Comparison of ENCODE assay signal across 38 cellular contexts in the genomic region with DNA sequence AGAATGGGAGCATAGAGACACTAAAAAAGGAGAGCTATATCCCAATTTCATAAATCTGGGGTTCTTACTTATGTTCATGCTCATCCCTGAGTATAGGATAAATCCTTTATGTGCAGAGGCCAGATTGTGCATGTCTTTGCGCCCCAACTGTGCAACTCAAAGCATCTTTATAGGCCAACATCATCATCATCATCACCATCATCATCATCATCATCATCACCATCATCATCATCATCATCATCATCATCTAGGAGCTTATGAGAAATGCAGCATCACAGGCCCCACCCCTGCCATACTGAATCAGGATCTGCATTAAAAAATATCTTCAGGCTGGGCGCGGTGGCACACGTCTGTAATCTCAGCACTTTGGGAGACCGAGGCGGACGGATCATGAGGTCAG. TPM values are rescaled to one million over a fixed set of nuclear protein-coding genes. Genes with fewer than 3 reads are reported as not detected.
"Had no signal": no experiment of that assay in that cellular context is flagged by ENCODE, and none has a peak within 500 bp of the region (broad histone marks: within the 10 kb centered on the region; RNA-seq: fewer than 3 reads in every experiment).

No MANE protein-coding gene starts in this region.

- H3K27me3 ChIP-seq: ascending aorta had no signal

- H3K36me3 ChIP-seq: ascending aorta had no signal

- DNase-seq: activated B cell treated with CpG ODN at 0.5 μM for 24 hours; activated CD4-positive, alpha-beta memory T cell treated with anti-CD3 and anti-CD28 coated beads for 36 hours; activated CD4-positive, alpha-beta T cell treated with anti-CD3 and anti-CD28 coated beads for 4 hours; activated CD4-positive, alpha-beta T cell treated with anti-CD3 and anti-CD28 coated beads, Interleukin-2, amount 10 ng/mL, durations not matched to agents 24 days and 14 days; activated CD4-positive, alpha-beta T cell treated with anti-CD3 and anti-CD28 coated beads, Interleukin-2, amount 50 U/mL, for 1 hour; activated CD4-positive, alpha-beta T cell treated with anti-CD3 and anti-CD28 coated beads, Interleukin-2, amount 50 U/mL, for 4 hours; activated CD4-positive, CD25-positive, alpha-beta regulatory T cell treated with anti-CD3 and anti-CD28 coated beads, Interleukin-2, amount 50 U/mL, for 72 hours; activated CD8-positive, alpha-beta memory T cell treated with anti-CD3 and anti-CD28 coated beads, Interleukin-2, amount 50 U/mL, for 4 hours; activated CD8-positive, alpha-beta T cell treated with anti-CD3 and anti-CD28 coated beads for 36 hours; activated effector memory CD4-positive, alpha-beta T cell treated with anti-CD3 and anti-CD28 coated beads, Interleukin-2, amount 50 U/mL, for 16 hours; activated gamma-delta T cell treated with Interleukin-2 at 50 U/mL for 16 hours; activated naive CD4-positive, alpha-beta T cell; activated naive CD4-positive, alpha-beta T cell treated with anti-CD3 and anti-CD28 coated beads for 36 hours; activated naive CD4-positive, alpha-beta T cell treated with anti-CD3 and anti-CD28 coated beads, Interleukin-2, amount 50 U/mL, for 16 hours; activated naive CD8-positive, alpha-beta T cell treated with anti-CD3 and anti-CD28 coated beads, Interleukin-2, amount 10 ng/mL, durations not matched to agents 7 days and 5 days; activated naive CD8-positive, alpha-beta T cell treated with anti-CD3 and anti-CD28 coated beads, Interleukin-2, amount 50 U/mL, for 24 hours; activated T-cell treated with anti-CD3 and anti-CD28 coated beads for 4 hours; activated T-cell treated with anti-CD3 and anti-CD28 coated beads, Interleukin-2, amount 50 U/mL, for 1 hour; activated T-cell treated with anti-CD3 and anti-CD28 coated beads, Interleukin-2, amount 50 U/mL, for 4 hours; activated T-cell treated with anti-CD3 and anti-CD28 coated beads, Interleukin-2, amount 50 U/mL, for 72 hours; amygdala; anterior cingulate cortex; central memory CD4-positive, alpha-beta T cell; T-helper 1 cell; T-helper 2 cell; T-helper 9 cell had no signal

- H3K27ac ChIP-seq: ascending aorta, VCaP had no signal

- FAIRE-seq: TTC549 had no signal

- ATAC-seq: activated CD8-positive, alpha-beta T cell treated with anti-CD3 and anti-CD28 coated beads for 36 hours; activated naive CD8-positive, alpha-beta T cell treated with anti-CD3 and anti-CD28 coated beads, Interleukin-2, amount 50 U/mL, for 24 hours; activated T-cell treated with anti-CD3 and anti-CD28 coated beads, Interleukin-2, amount 50 U/mL, for 4 hours; activated T-cell treated with anti-CD3 and anti-CD28 coated beads, Interleukin-2, amount 50 U/mL, for 72 hours; activated T-helper 17 cell treated with anti-CD3 and anti-CD28 coated beads, Interleukin-2, amount 50 U/mL, for 72 hours had no signal

- H3K9me3 Mint-ChIP-seq: activated B cell treated with CpG ODN at 0.5 μM for 24 hours; activated CD4-positive, alpha-beta memory T cell treated with anti-CD3 and anti-CD28 coated beads for 36 hours; activated CD4-positive, alpha-beta T cell treated with anti-CD3 and anti-CD28 coated beads, Interleukin-2, amount 10 ng/mL, durations not matched to agents 24 days and 14 days; activated CD8-positive, alpha-beta T cell treated with anti-CD3 and anti-CD28 coated beads for 36 hours; activated naive CD4-positive, alpha-beta T cell treated with anti-CD3 and anti-CD28 coated beads for 36 hours; activated naive CD8-positive, alpha-beta T cell treated with anti-CD3 and anti-CD28 coated beads, Interleukin-2, amount 50 U/mL, for 24 hours; activated T-cell treated with anti-CD3 and anti-CD28 coated beads, Interleukin-2, amount 50 U/mL, for 4 hours; activated T-cell treated with anti-CD3 and anti-CD28 coated beads, Interleukin-2, amount 50 U/mL, for 72 hours; activated T-helper 1 cell treated with anti-CD3 and anti-CD28 coated beads, Interleukin-12 subunit alpha, Interleukin-12 subunit beta, Interleukin-2, Interleukin-4 antibody, amounts not matched to agents 30 ng/mL and 10 ng/mL and 1 ng/mL, durations not matched to agents 14 hours and 24 hours and 36 hours; activated T-helper 17 cell treated with anti-CD3 and anti-CD28 coated beads, Interleukin-2, amount 50 U/mL, for 72 hours; T-helper 1 cell treated with Interleukin-12 subunit alpha and Interleukin-12 subunit beta and Interleukin-4 antibody, amounts not matched to agents 30 μg/mL and 1 μg/mL, for 36 hours; T-helper 2 cell treated with Interferon-gamma antibody and Interleukin-4, amounts not matched to agents 5 μg/mL and 100 μg/mL, for 36 hours had no signal

- H3K27ac Mint-ChIP-seq: activated B cell treated with CpG ODN at 0.5 μM for 24 hours; activated CD4-positive, alpha-beta memory T cell treated with anti-CD3 and anti-CD28 coated beads for 36 hours; activated CD4-positive, alpha-beta T cell treated with anti-CD3 and anti-CD28 coated beads, Interleukin-2, amount 10 ng/mL, durations not matched to agents 24 days and 14 days; activated CD8-positive, alpha-beta T cell treated with anti-CD3 and anti-CD28 coated beads for 36 hours; activated naive CD4-positive, alpha-beta T cell treated with anti-CD3 and anti-CD28 coated beads for 36 hours; activated naive CD8-positive, alpha-beta T cell; activated naive CD8-positive, alpha-beta T cell treated with anti-CD3 and anti-CD28 coated beads, Interleukin-2, amount 10 ng/mL, durations not matched to agents 7 days and 5 days; activated naive CD8-positive, alpha-beta T cell treated with anti-CD3 and anti-CD28 coated beads, Interleukin-2, amount 50 U/mL, for 24 hours; activated T-cell treated with anti-CD3 and anti-CD28 coated beads, Interleukin-2, amount 50 U/mL, for 72 hours; activated T-helper 1 cell treated with anti-CD3 and anti-CD28 coated beads, Interleukin-12 subunit alpha, Interleukin-12 subunit beta, Interleukin-2, Interleukin-4 antibody, amounts not matched to agents 30 ng/mL and 10 ng/mL and 1 ng/mL, durations not matched to agents 14 hours and 24 hours and 36 hours; activated T-helper 17 cell treated with anti-CD3 and anti-CD28 coated beads, Interleukin-2, amount 50 U/mL, for 72 hours; brain; T-helper 1 cell treated with Interleukin-12 subunit alpha and Interleukin-12 subunit beta and Interleukin-4 antibody, amounts not matched to agents 30 μg/mL and 1 μg/mL, for 36 hours; T-helper 2 cell treated with Interferon-gamma antibody and Interleukin-4, amounts not matched to agents 5 μg/mL and 100 μg/mL, for 36 hours had no signal

- H3K4me1 ChIP-seq: ascending aorta had no signal

- H3K36me3 Mint-ChIP-seq: activated CD4-positive, alpha-beta memory T cell treated with anti-CD3 and anti-CD28 coated beads for 36 hours; activated naive CD8-positive, alpha-beta T cell; activated naive CD8-positive, alpha-beta T cell treated with anti-CD3 and anti-CD28 coated beads, Interleukin-2, amount 10 ng/mL, durations not matched to agents 7 days and 5 days; brain had no signal

- H3K4me3 ChIP-seq: ascending aorta had no signal

- H3K9me3 ChIP-seq: ascending aorta had no signal

RNA-seq across cellular contexts. Expression of a gene that starts 45.5 kb away (rescaled TPM):
- total RNA-seq: activated B cell treated with CpG ODN at 0.5 μM for 24 hours; activated CD4-positive, alpha-beta memory T cell treated with anti-CD3 and anti-CD28 coated beads for 36 hours; activated CD4-positive, alpha-beta T cell treated with anti-CD3 and anti-CD28 coated beads, Interleukin-2, amount 10 ng/mL, durations not matched to agents 24 days and 14 days; activated CD8-positive, alpha-beta memory T cell treated with anti-CD3 and anti-CD28 coated beads for 36 hours; activated CD8-positive, alpha-beta T cell treated with anti-CD3 and anti-CD28 coated beads for 36 hours; activated naive CD4-positive, alpha-beta T cell treated with anti-CD3 and anti-CD28 coated beads for 36 hours; activated naive CD8-positive, alpha-beta T cell treated with anti-CD3 and anti-CD28 coated beads, Interleukin-2, amount 10 ng/mL, durations not matched to agents 7 days and 5 days; activated T-cell treated with anti-CD3 and anti-CD28 coated beads, Interleukin-2, amount 50 U/mL, for 4 hours; activated T-cell treated with anti-CD3 and anti-CD28 coated beads, Interleukin-2, amount 50 U/mL, for 72 hours; activated T-helper 1 cell treated with anti-CD3 and anti-CD28 coated beads, Interleukin-12 subunit alpha, Interleukin-12 subunit beta, Interleukin-2, Interleukin-4 antibody, amounts not matched to agents 30 ng/mL and 10 ng/mL and 1 ng/mL, durations not matched to agents 14 hours and 24 hours and 36 hours; activated T-helper 17 cell treated with anti-CD3 and anti-CD28 coated beads, Interleukin-2, amount 50 U/mL, for 72 hours; ascending aorta; cardiac septum; cerebellum had no signal
